ENCODE assay signal across 9 cellular contexts in the genomic region with DNA sequence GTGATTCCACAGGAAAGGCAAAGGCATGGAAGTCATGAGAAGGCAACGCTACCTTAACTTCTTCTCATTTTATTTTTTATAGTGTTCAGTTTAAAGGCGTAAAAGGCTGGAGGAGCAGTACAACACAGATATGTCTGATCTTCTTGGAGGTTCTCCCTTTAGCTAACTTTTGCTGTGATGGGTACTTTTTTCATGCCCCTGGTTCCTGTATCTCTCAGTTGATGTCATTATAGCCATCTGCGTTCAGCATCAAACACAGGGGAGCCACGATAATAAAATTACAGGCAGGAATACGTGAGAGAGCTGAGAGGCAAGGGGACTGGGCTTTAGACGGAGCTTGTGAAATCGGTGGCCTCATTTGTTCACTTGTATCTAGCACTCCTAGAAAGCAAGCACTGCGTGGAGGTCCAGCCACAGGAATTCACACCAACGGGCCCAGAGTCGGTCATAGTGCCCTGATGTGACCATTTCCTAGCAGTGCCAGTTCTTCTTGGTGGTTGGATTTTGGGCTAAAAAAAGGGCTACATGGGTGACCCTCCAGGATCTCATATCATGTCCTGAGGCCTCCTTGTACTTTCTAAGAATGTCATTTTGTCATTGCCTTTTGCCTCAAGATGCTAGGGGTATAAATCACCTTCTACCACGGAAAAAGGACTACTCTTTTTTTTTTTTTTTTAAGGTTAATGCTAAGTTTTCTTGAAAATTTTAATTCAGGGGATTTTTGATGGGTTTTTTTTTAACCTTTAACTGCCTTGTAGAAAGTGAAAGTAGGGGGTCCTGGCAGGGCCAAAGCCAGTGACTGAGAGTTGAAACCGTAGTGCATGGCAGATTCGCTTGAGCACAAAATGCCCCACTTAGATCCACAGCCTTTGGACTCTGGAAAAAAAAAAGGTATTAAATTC.
DNase-seq lines count a peak whose midpoint lies in the region; ATAC-seq and TF ChIP-seq lines count a peak whose summit lies in the region.
"Had no signal": no experiment of that assay in that cellular context is flagged by ENCODE, and none has a peak within 500 bp of the region (broad histone marks: within the 10 kb centered on the region; RNA-seq: fewer than 3 reads in every experiment).

No MANE protein-coding gene starts in this region.

- DNase-seq in SK-N-DZ (ENCODE audit: low spot score) (peak; percentile 31), trophoblast cell (no peak), thyroid gland (no peak), NCI-H748 (lab: John Stamatoyannopoulos, UW; ENCODE audit: unreplicated experiment) (no peak), chondrocyte (ENCODE audit: low spot score) (no peak)
- DNase-seq: HFFc6 had no signal

- peak overlapping the region; percentile 1 for H2BK120ac ChIP-seq in trophoblast cell (ENCODE audit: insufficient read depth, low read length, poor library complexity)

- TF ChIP-seq CTCF in thyroid gland (IDR thresholded peaks at IDR 0.05) (no peak), chondrocyte (IDR thresholded peaks at IDR 0.05) (no peak)

- no peaks in the 10 kb centered on the region for H3K36me3 ChIP-seq in trophoblast cell (ENCODE audit: control insufficient read depth in 1 of 2, insufficient read depth in 2 of 2, low read length in 2 of 2)
- H3K36me3 ChIP-seq in thyroid gland, result no peaks in the 10 kb centered on the region
- H3K36me3 ChIP-seq: cardiac muscle cell had no signal

- H2AK5ac ChIP-seq in trophoblast cell (ENCODE audit: low read length), result no peak overlapping the region

- no CpG with 5 or more reads among the region's 13 CpGs for WGBS in trophoblast cell (ENCODE audit: extremely low coverage, insufficient coverage, insufficient read length)
- 87 to 88% methylated on average over 13 of the region's 13 CpGs for WGBS in thyroid gland, 2 donors

- peaks cover 14% of the 10 kb centered on the region for H3K4me1 Mint-ChIP-seq in chondrocyte (ENCODE audit: low read depth)

- no peaks in the 10 kb centered on the region for H3K9me3 ChIP-seq in trophoblast cell (ENCODE audit: insufficient read depth, low read depth, low read length)
- no peaks in the 10 kb centered on the region for H3K9me3 ChIP-seq in thyroid gland

- H3K27me3 Mint-ChIP-seq in chondrocyte (ENCODE audit: low read depth), result no peaks in the 10 kb centered on the region

- H3K9ac ChIP-seq in trophoblast cell (ENCODE audit: low read length), result no peak overlapping the region

- H2BK5ac ChIP-seq in trophoblast cell (ENCODE audit: low read depth, low read length, poor library complexity), result no peak overlapping the region

- H3K27ac ChIP-seq in trophoblast cell (ENCODE audit: low read depth, low read length) (no peak overlapping the region), thyroid gland (no peak overlapping the region)
- H3K27ac ChIP-seq: cardiac muscle cell had no signal

- no peak for TF ChIP-seq POLR2A in thyroid gland (IDR thresholded peaks at IDR 0.05)

- no peaks in the 10 kb centered on the region for H3K36me3 Mint-ChIP-seq in chondrocyte (ENCODE audit: low read depth)

- H3K4me1 ChIP-seq in trophoblast cell (ENCODE audit: control insufficient read depth in 1 of 2, insufficient read depth in 2 of 2, low read length in 2 of 2) (peaks cover 10 to 13% of the 10 kb centered on the region in 2 experiments), thyroid gland (peaks cover 13 to 30% of the 10 kb centered on the region in 2 donors)

- no peak overlapping the region for H4K8ac ChIP-seq in trophoblast cell (ENCODE audit: low read depth, low read length)

- no peak overlapping the region for H2BK12ac ChIP-seq in trophoblast cell (ENCODE audit: low read length)

- H3K4me2 ChIP-seq in trophoblast cell (ENCODE audit: low read length), result no peak overlapping the region

- no peak overlapping the region for H3K4ac ChIP-seq in trophoblast cell (ENCODE audit: low read depth, low read length)

- H3K27me3 ChIP-seq in trophoblast cell (ENCODE audit: insufficient read depth, low read length) (no peaks in the 10 kb centered on the region), thyroid gland (no peaks in the 10 kb centered on the region)
- H3K27me3 ChIP-seq: cardiac muscle cell had no signal

- no peak overlapping the region for H3K4me3 Mint-ChIP-seq in chondrocyte (ENCODE audit: unreplicated experiment)
- H3K4me3 Mint-ChIP-seq: HFFc6 had no signal

- intact Hi-C loops in thyroid gland (cut with DNase I), result no loop called here

- no peak overlapping the region for H3K18ac ChIP-seq in trophoblast cell (ENCODE audit: low read length)

- no peak overlapping the region for H4K12ac ChIP-seq in trophoblast cell (ENCODE audit: low read depth, low read length)

- H3K4me3 ChIP-seq in trophoblast cell (ENCODE audit: low read depth, low read length) (no peak overlapping the region), thyroid gland (replicated peaks in 1 of 3) (no peak overlapping the region)
- H3K4me3 ChIP-seq: cardiac muscle cell had no signal

- no peak overlapping the region for H3K14ac ChIP-seq in trophoblast cell (ENCODE audit: low read length)

- no peak overlapping the region for H3K27ac Mint-ChIP-seq in chondrocyte (ENCODE audit: unreplicated experiment)
- H3K27ac Mint-ChIP-seq: HFFc6 had no signal

- no peak overlapping the region for H2AFZ ChIP-seq in trophoblast cell (ENCODE audit: insufficient read depth, low read length, poor library complexity)

- no peak overlapping the region for H3K23ac ChIP-seq in trophoblast cell (ENCODE audit: low read length)

- no peaks in the 10 kb centered on the region for H3K9me3 Mint-ChIP-seq in chondrocyte (ENCODE audit: low read depth)

- ATAC-seq in GM18907 (IDR thresholded peaks at IDR 0.05; ENCODE audit: unreplicated experiment) (peak; percentile 70), HG02571 (IDR thresholded peaks at IDR 0.05; ENCODE audit: unreplicated experiment) (peak; percentile 41)

- no peaks in the 10 kb centered on the region for H3K79me1 ChIP-seq in trophoblast cell (ENCODE audit: low read length)

- peak overlapping the region; percentile 10 for H4K91ac ChIP-seq in trophoblast cell (ENCODE audit: low read depth, low read length)

- H3K79me2 ChIP-seq in trophoblast cell (ENCODE audit: control insufficient read depth, insufficient read depth, low read length, poor library complexity), result no peaks in the 10 kb centered on the region
